ENCODE assay signal across 8 cellular contexts in the genomic region with DNA sequence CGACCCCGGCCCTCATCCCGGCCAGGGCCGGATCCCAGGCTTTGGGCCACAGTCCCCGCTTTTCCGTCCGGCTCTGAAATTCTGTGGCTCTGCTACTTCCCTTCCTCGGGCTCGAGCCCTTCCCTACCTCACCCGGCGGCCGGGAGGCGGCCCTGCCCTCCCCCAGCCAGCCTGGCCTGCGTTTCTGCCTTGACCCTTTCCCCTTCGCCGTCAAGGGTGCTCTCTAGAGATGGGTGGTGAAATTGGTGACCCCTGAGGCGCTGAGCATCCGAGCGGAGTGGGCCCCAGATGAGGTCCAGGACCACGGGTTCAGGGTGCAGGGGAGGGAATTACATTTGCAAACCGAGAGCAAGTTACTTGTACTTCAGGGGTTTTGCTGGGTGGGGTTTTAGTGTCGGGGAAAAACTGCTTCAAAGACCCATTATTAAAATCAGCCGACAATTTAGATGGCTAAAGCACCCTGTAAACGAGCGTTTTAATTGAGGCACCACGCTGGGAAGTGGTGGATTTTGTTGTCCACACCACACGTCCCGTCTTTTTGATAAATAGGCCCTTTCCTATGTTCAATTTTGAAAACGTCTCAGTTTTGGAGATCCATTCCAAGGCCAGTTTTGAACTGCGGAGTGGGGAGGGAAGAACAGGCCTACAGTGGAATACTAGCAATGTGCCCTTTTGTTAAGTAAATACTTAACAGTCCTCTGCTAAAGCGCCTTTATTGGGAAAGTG. TPM values are rescaled to one million over a fixed set of nuclear protein-coding genes. Genes with fewer than 3 reads are reported as not detected.
DNase-seq lines count a peak whose midpoint lies in the region; ATAC-seq, FAIRE-seq and TF ChIP-seq lines count a peak whose summit lies in the region.

No MANE protein-coding gene starts in this region.

- H3K36me3 ChIP-seq in MM.1S (replicated peaks; ENCODE audit: insufficient read depth, low read length) (no peaks in the 10 kb centered on the region), pancreas (no peaks in the 10 kb centered on the region)

- no peaks in the 10 kb centered on the region for H4K20me1 ChIP-seq in MM.1S (ENCODE audit: insufficient read depth, low read length)

- DNase-seq in GM12865 (ENCODE audit: low read depth), result peak; percentile 37
- DNase-seq in MM.1S, result no peak
- DNase-seq in effector memory CD8-positive, alpha-beta T cell, result no peak
- no peak for DNase-seq in pancreas
- no peak for DNase-seq in effector CD4-positive, alpha-beta T cell
- DNase-seq in GM19240 (ENCODE audit: insufficient read length, low spot score), result no peak

- peaks cover 5 to 7% of the 10 kb centered on the region in 2 donors for H3K4me1 Mint-ChIP-seq in effector memory CD8-positive, alpha-beta T cell (ENCODE audit: low read depth in 2 of 2)

- no peak for TF ChIP-seq CTCF in GM12865 (IDR thresholded peaks at IDR 0.05; ENCODE audit: insufficient read depth, low read depth, low read length, missing control alignments)
- no peak for TF ChIP-seq CTCF in MM.1S (IDR thresholded peaks at IDR 0.05; ENCODE audit: low read length)
- TF ChIP-seq CTCF in pancreas (IDR thresholded peaks at IDR 0.05), result no peak

- FAIRE-seq in pancreas (lab: Jason Lieb, UNC), result no peak

- no peaks in the 10 kb centered on the region for H3K27me3 ChIP-seq in MM.1S (replicated peaks; ENCODE audit: insufficient read depth, low read length)
- H3K27me3 ChIP-seq in pancreas, result peaks cover 2 to 53% (median 22%) of the 10 kb centered on the region in 4 donors

- peaks cover 5% of the 10 kb centered on the region for H3K79me2 ChIP-seq in MM.1S (ENCODE audit: low read length)

- ATAC-seq in effector memory CD8-positive, alpha-beta T cell (replicated peaks), result no peak
- ATAC-seq in pancreas (no peak), GM21825 (IDR thresholded peaks at IDR 0.05; ENCODE audit: unreplicated experiment) (no peak), GM19023 (IDR thresholded peaks at IDR 0.05; ENCODE audit: unreplicated experiment) (no peak)

- H3K27ac Mint-ChIP-seq in effector memory CD8-positive, alpha-beta T cell, result peak overlapping the region in 1 of 2 donors; percentile 38

- WGBS in pancreas, 2 donors, result 30% methylated on average over 31 of the region's 31 CpGs

- peak overlapping the region; percentile 97 for H3K4me2 ChIP-seq in MM.1S (ENCODE audit: low read depth, low read length)

- peak overlapping the region; percentile 70 for H3K9ac ChIP-seq in MM.1S (ENCODE audit: low read length)

- H3K9me3 ChIP-seq in MM.1S (replicated peaks; ENCODE audit: insufficient read depth, low read length) (no peaks in the 10 kb centered on the region), pancreas (no peaks in the 10 kb centered on the region)

- intact Hi-C loops in pancreas (cut with DNase I), result no loop called here

- H3K4me1 ChIP-seq in MM.1S (ENCODE audit: low read length), result 0 out of 2 replicates have a peak, but pooled peaks cover 8% of the 10 kb centered on the region
- peaks cover 5 to 10% (median 5%) of the 10 kb centered on the region in 3 donors for H3K4me1 ChIP-seq in pancreas

- peaks cover 9 to 20% of the 10 kb centered on the region in 2 donors for H3K9me3 Mint-ChIP-seq in effector memory CD8-positive, alpha-beta T cell

- peak overlapping the region; percentile 74 to 80 for H3K4me3 Mint-ChIP-seq in effector memory CD8-positive, alpha-beta T cell

- H3K27ac ChIP-seq in MM.1S (ENCODE audit: low read length) (peak overlapping the region; percentile 69; the same call in 1 of the 2 replicates), pancreas (peak overlapping the region in 2 of 4 donors; percentile 30 to 58)

- H3K9me2 ChIP-seq in MM.1S (replicated peaks; ENCODE audit: insufficient read depth, low read length), result no peaks in the 10 kb centered on the region

- peaks cover 6% of the 10 kb centered on the region; the same call in 1 of the 2 replicates for H3F3A ChIP-seq in MM.1S (ENCODE audit: insufficient read depth, low read length)

- peak overlapping the region; percentile 84 for H2AFZ ChIP-seq in MM.1S (ENCODE audit: low read length)

- peaks cover 35 to 55% of the 10 kb centered on the region in 2 donors for H3K27me3 Mint-ChIP-seq in effector memory CD8-positive, alpha-beta T cell

- H3K4me3 ChIP-seq in GM12865 (ENCODE audit: low read depth, low read length) (peak overlapping the region; percentile 84), MM.1S (ENCODE audit: low read length) (peak overlapping the region; percentile 73), pancreas (peak overlapping the region; percentile 34 to 47 (median 38))

- H3K36me3 Mint-ChIP-seq in effector memory CD8-positive, alpha-beta T cell (ENCODE audit: insufficient read depth), result peaks cover 17% of the 10 kb centered on the region

RNA-seq across cellular contexts. Expression of gene TFAP2A, which starts 9.9 kb away (rescaled TPM):
- total RNA-seq in pancreas, result 1 to 10 TPM in 1 of 6 donors, under 1 TPM in 5; 0.14 to 1.3 (median 0.23) TPM
- under 1 TPM; 0.12 to 0.42 TPM for polyA plus RNA-seq in pancreas
